Comparison of ENCODE assay signal across 10 cellular contexts in genomic region chr9:14585730-14586473, GRCh38.
DNase-seq lines count a peak whose midpoint lies in the region; ATAC-seq and TF ChIP-seq lines count a peak whose summit lies in the region.
"Had no signal": no experiment of that assay in that cellular context is flagged by ENCODE, and none has a peak within 500 bp of the region (broad histone marks: within the 10 kb centered on the region; RNA-seq: fewer than 3 reads in every experiment).

No MANE protein-coding gene starts in this region.

- ATAC-seq in GM21723 (IDR thresholded peaks at IDR 0.05; ENCODE audit: unreplicated experiment) = peak; percentile 100
- ATAC-seq in HG03520 (IDR thresholded peaks at IDR 0.05; ENCODE audit: unreplicated experiment) = peak; percentile 100
- peak; percentile 95 to 97 for ATAC-seq in natural killer cell treated with Interleukin-12 subunit alpha and Interleukin-12 subunit beta and Interleukin-15 and Interleukin-18, amount 100 ng/mL, for 72 hours

- H3K27me3 Mint-ChIP-seq in activated T-cell treated with anti-CD3 and anti-CD28 coated beads, Interleukin-2, amount 50 U/mL, for 24 hours = peaks cover 9% of the 10 kb centered on the region
- H3K27me3 Mint-ChIP-seq in natural killer cell treated with Interleukin-12 subunit alpha and Interleukin-12 subunit beta and Interleukin-15 and Interleukin-18, amount 100 ng/mL, for 72 hours = peaks cover 0 to 3% of the 10 kb centered on the region in 2 donors

- H3K9me3 Mint-ChIP-seq in activated T-cell treated with anti-CD3 and anti-CD28 coated beads, Interleukin-2, amount 50 U/mL, for 24 hours = peaks cover 5% of the 10 kb centered on the region
- H3K9me3 Mint-ChIP-seq in natural killer cell treated with Interleukin-12 subunit alpha and Interleukin-12 subunit beta and Interleukin-15 and Interleukin-18, amount 100 ng/mL, for 72 hours = no peaks in the 10 kb centered on the region

- H3K4me3 Mint-ChIP-seq in activated T-cell treated with anti-CD3 and anti-CD28 coated beads, Interleukin-2, amount 50 U/mL, for 24 hours = no peak overlapping the region
- H3K4me3 Mint-ChIP-seq in natural killer cell treated with Interleukin-12 subunit alpha and Interleukin-12 subunit beta and Interleukin-15 and Interleukin-18, amount 100 ng/mL, for 72 hours = peak overlapping the region; percentile 28
- H3K4me3 Mint-ChIP-seq: HFFc6 had no signal

- DNase-seq in activated T-cell treated with anti-CD3 and anti-CD28 coated beads for 24 hours (ENCODE audit: low read depth) = peak; percentile 1
- DNase-seq in activated T-cell treated with anti-CD3 and anti-CD28 coated beads, Interleukin-2, amount 50 U/mL, for 24 hours = no peak
- peak; percentile 68 for DNase-seq in natural killer cell treated with Interleukin-12 subunit alpha and Interleukin-12 subunit beta and Interleukin-15 and Interleukin-18, amount 100 ng/mL, for 72 hours (ENCODE audit: low spot score)
- DNase-seq in AG08396 (ENCODE audit: low spot score) = no peak
- DNase-seq in NCI-H2029 treated with DMSO at 0.1 percent for 48 hours (lab: John Stamatoyannopoulos, UW) = no peak
- no peak for DNase-seq in HEK293T (ENCODE audit: extremely low spot score)
- DNase-seq: HFFc6, NCI-H748 treated with DMSO at 0.1 percent for 48 hours had no signal

- CTCF ChIA-PET in HEK293T (lab: Yijun Ruan, JAX) = no interaction called here

- no peak overlapping the region for H3K27ac Mint-ChIP-seq in activated T-cell treated with anti-CD3 and anti-CD28 coated beads, Interleukin-2, amount 50 U/mL, for 24 hours
- H3K27ac Mint-ChIP-seq in natural killer cell treated with Interleukin-12 subunit alpha and Interleukin-12 subunit beta and Interleukin-15 and Interleukin-18, amount 100 ng/mL, for 72 hours = peak overlapping the region in 1 of 2 donors; percentile 4
- H3K27ac Mint-ChIP-seq: HFFc6 had no signal

- POLR2A ChIA-PET in HEK293T (lab: Yijun Ruan, JAX) = no interaction called here

- H3K4me1 Mint-ChIP-seq in activated T-cell treated with anti-CD3 and anti-CD28 coated beads, Interleukin-2, amount 50 U/mL, for 24 hours (ENCODE audit: low read depth) = peaks cover 12% of the 10 kb centered on the region
- peaks cover 20 to 23% of the 10 kb centered on the region in 2 donors for H3K4me1 Mint-ChIP-seq in natural killer cell treated with Interleukin-12 subunit alpha and Interleukin-12 subunit beta and Interleukin-15 and Interleukin-18, amount 100 ng/mL, for 72 hours (ENCODE audit: low read depth in 2 of 2)

- H3K36me3 Mint-ChIP-seq in activated T-cell treated with anti-CD3 and anti-CD28 coated beads, Interleukin-2, amount 50 U/mL, for 24 hours (ENCODE audit: low read depth) = peaks cover 10% of the 10 kb centered on the region
- peaks cover 23% of the 10 kb centered on the region for H3K36me3 Mint-ChIP-seq in natural killer cell treated with Interleukin-12 subunit alpha and Interleukin-12 subunit beta and Interleukin-15 and Interleukin-18, amount 100 ng/mL, for 72 hours

TF ChIP-seq in HEK293T, 16 proteins besides CTCF, POLR2A, EP300 and RAD21:
- TF ChIP-seq FOXM1 (IDR thresholded peaks at IDR 0.05; ENCODE audit: borderline replicate concordance) (no peak), LEF1 (IDR thresholded peaks at IDR 0.05; ENCODE audit: borderline replicate concordance) (no peak), FOXA1 (IDR thresholded peaks at IDR 0.05) (no peak), CTBP1 (IDR thresholded peaks at IDR 0.05; ENCODE audit: borderline replicate concordance) (no peak), SP1 (IDR thresholded peaks at IDR 0.05) (no peak), ZNF384 (IDR thresholded peaks at IDR 0.05) (no peak), HDGF (IDR thresholded peaks at IDR 0.05; ENCODE audit: borderline replicate concordance) (no peak), ELF4 (IDR thresholded peaks at IDR 0.05) (no peak), TARDBP (IDR thresholded peaks at IDR 0.05) (no peak), FOXK2 (IDR thresholded peaks at IDR 0.05) (no peak), L3MBTL2 (conservative IDR thresholded peaks at IDR 0.05) (no peak), NFRKB (IDR thresholded peaks at IDR 0.05) (no peak), ARNT (IDR thresholded peaks at IDR 0.05) (no peak), SUZ12 (IDR thresholded peaks at IDR 0.05) (no peak), BHLHE40 (IDR thresholded peaks at IDR 0.05; ENCODE audit: borderline replicate concordance) (no peak)
- TF ChIP-seq, protein P1, sequence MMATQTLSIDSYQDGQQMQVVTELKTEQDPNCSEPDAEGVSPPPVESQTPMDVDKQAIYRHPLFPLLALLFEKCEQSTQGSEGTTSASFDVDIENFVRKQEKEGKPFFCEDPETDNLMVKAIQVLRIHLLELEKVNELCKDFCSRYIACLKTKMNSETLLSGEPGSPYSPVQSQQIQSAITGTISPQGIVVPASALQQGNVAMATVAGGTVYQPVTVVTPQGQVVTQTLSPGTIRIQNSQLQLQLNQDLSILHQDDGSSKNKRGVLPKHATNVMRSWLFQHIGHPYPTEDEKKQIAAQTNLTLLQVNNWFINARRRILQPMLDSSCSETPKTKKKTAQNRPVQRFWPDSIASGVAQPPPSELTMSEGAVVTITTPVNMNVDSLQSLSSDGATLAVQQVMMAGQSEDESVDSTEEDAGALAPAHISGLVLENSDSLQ (IDR thresholded peaks at IDR 0.05) = no peak
TF ChIP-seq in HEK293T: peak in this region for 0.

Comparison
In these comparisons a context has a peak if more than half of its experiments do, and no peak if none do; other contexts are left out.
1. DNase-seq: peak in activated T-cell treated with anti-CD3 and anti-CD28 coated beads for 24 hours (single experiment) and natural killer cell treated with Interleukin-12 subunit alpha and Interleukin-12 subunit beta and Interleukin-15 and Interleukin-18, amount 100 ng/mL, for 72 hours (single experiment); none in activated T-cell treated with anti-CD3 and anti-CD28 coated beads, Interleukin-2, amount 50 U/mL, for 24 hours (single experiment), AG08396 (single experiment), NCI-H2029 treated with DMSO at 0.1 percent for 48 hours (single experiment) and HEK293T (single experiment).
2. Peak in every context shown above with its lines, with median percentiles within 50 percentile points of each other: ATAC-seq.